ENCODE assay signal across 8 cellular contexts in genomic region chr10:62805139-62806092, GRCh38. TPM values are rescaled to one million over a fixed set of nuclear protein-coding genes. Genes with fewer than 3 reads are reported as not detected.
DNase-seq lines count a peak whose midpoint lies in the region; ATAC-seq and TF ChIP-seq lines count a peak whose summit lies in the region.

No MANE protein-coding gene starts in this region.

- H3K36me3 ChIP-seq in CD4-positive, alpha-beta memory T cell (ENCODE audit: insufficient read depth, low read length): no peaks in the 10 kb centered on the region
- H3K36me3 ChIP-seq in endocrine pancreas (ENCODE audit: control insufficient read depth, insufficient read depth, low read length) (no peaks in the 10 kb centered on the region), tibial nerve (peaks cover 0 to 7% (median 0%) of the 10 kb centered on the region in 3 donors)

- peaks cover 35% of the 10 kb centered on the region for H3K4me1 ChIP-seq in CD4-positive, alpha-beta memory T cell (ENCODE audit: insufficient read depth, low read length)
- H3K4me1 ChIP-seq in endocrine pancreas (ENCODE audit: control insufficient read depth, insufficient read depth, low read length) (peaks cover 31% of the 10 kb centered on the region), mononuclear cell (ENCODE audit: insufficient read depth, low read length) (peaks cover 31% of the 10 kb centered on the region), tibial nerve (peaks cover 0 to 44% (median 18%) of the 10 kb centered on the region in 4 donors)

- H3K4me3 Mint-ChIP-seq in CD4-positive, alpha-beta memory T cell: peak overlapping the region; percentile 89 to 96 (median 91)
- peak overlapping the region; percentile 95 for H3K4me3 Mint-ChIP-seq in activated B cell treated with CpG ODN at 0.5 μM for 24 hours

- peak in 1 of 5 donors; percentile 67 for DNase-seq in CD4-positive, alpha-beta memory T cell
- DNase-seq in activated B cell treated with CpG ODN at 0.5 μM for 24 hours (peak; percentile 20), tibial nerve (ENCODE audit: low spot score in 2 of 2) (no peak), NCI-H774 (lab: John Stamatoyannopoulos, UW) (no peak)

- peak overlapping the region; percentile 60 to 88 for H3K4me3 ChIP-seq in CD4-positive, alpha-beta memory T cell (ENCODE audit: low read length in 2 of 2)
- H3K4me3 ChIP-seq in endocrine pancreas (ENCODE audit: control insufficient read depth, insufficient read depth, low read length) (peak overlapping the region; percentile 69), mononuclear cell (ENCODE audit: low read length) (peak overlapping the region; percentile 88), tibial nerve (peak overlapping the region; percentile 57 to 91 (median 72))

- H3K9me3 ChIP-seq in CD4-positive, alpha-beta memory T cell (ENCODE audit: control insufficient read depth in 1 of 2, low read length in 2 of 2): no peaks in the 10 kb centered on the region
- no peaks in the 10 kb centered on the region for H3K9me3 ChIP-seq in endocrine pancreas (ENCODE audit: control insufficient read depth, low read length)
- H3K9me3 ChIP-seq in mononuclear cell (ENCODE audit: low read depth, low read length): no peaks in the 10 kb centered on the region
- H3K9me3 ChIP-seq in tibial nerve: no peaks in the 10 kb centered on the region

- peak overlapping the region; percentile 73 to 96 (median 91) for H3K27ac Mint-ChIP-seq in CD4-positive, alpha-beta memory T cell
- H3K27ac Mint-ChIP-seq in activated B cell treated with CpG ODN at 0.5 μM for 24 hours: peak overlapping the region; percentile 88

- CTCF ChIA-PET in CD4-positive, alpha-beta memory T cell (lab: Charles Lee; ENCODE audit: partially characterized antibody): interaction anchor here (0.6 to 4.5 kb wide), 8 partner anchors 11 to 352 kb away, joined by 3 to 45 read pairs (median 5); partner anchors contain the start of gene EGR2
- CTCF ChIA-PET in activated B cell treated with CpG ODN at 0.5 μM for 24 hours (lab: Charles Lee): interaction anchor here (1.1 to 4.0 kb wide), 7 partner anchors 11 to 195 kb away, joined by 3 to 15 read pairs (median 4); partner anchors contain the start of gene EGR2

- ATAC-seq in GM19438 (IDR thresholded peaks at IDR 0.05; ENCODE audit: low read depth, unreplicated experiment) (peak; percentile 23), HG03558 (IDR thresholded peaks at IDR 0.05; ENCODE audit: extremely low read depth, unreplicated experiment) (peak; percentile 10), activated B cell treated with CpG ODN at 0.5 μM for 24 hours (ENCODE audit: low read depth) (no peak)

- peak overlapping the region; percentile 83 for H3K27ac ChIP-seq in CD4-positive, alpha-beta memory T cell (ENCODE audit: low read depth, low read length)
- H3K27ac ChIP-seq in tibial nerve: peak overlapping the region; percentile 78 to 96 (median 90)

- H3K27me3 Mint-ChIP-seq in CD4-positive, alpha-beta memory T cell: no peaks in the 10 kb centered on the region
- no peaks in the 10 kb centered on the region for H3K27me3 Mint-ChIP-seq in activated B cell treated with CpG ODN at 0.5 μM for 24 hours

- H3K36me3 Mint-ChIP-seq in CD4-positive, alpha-beta memory T cell: peaks cover 13 to 25% of the 10 kb centered on the region in 2 donors
- peaks cover 32% of the 10 kb centered on the region for H3K36me3 Mint-ChIP-seq in activated B cell treated with CpG ODN at 0.5 μM for 24 hours (ENCODE audit: low read depth)

- 7 to 8% methylated on average over 10 to 36 of the region's 90 CpGs for WGBS in tibial nerve, 2 donors

- POLR2A ChIA-PET in CD4-positive, alpha-beta memory T cell (lab: Charles Lee; ENCODE audit: partially characterized antibody): interaction anchor here (0.7 to 6.7 kb wide), 12 partner anchors 11 to 904 kb away, joined by 3 to 109 read pairs (median 6); partner anchors contain the start of genes ARID5B, EGR2 and NRBF2
- POLR2A ChIA-PET in activated B cell treated with CpG ODN at 0.5 μM for 24 hours (lab: Charles Lee): interaction anchor here (0.9 to 5.1 kb wide), 9 partner anchors 11 to 168 kb away, joined by 3 to 68 read pairs (median 6); partner anchors contain the start of gene EGR2

- peak overlapping the region; percentile 76 for H3K9ac ChIP-seq in endocrine pancreas (ENCODE audit: control insufficient read depth, insufficient read depth, low read length)

- intact Hi-C loops in CD4-positive, alpha-beta memory T cell (cut with micrococcal nuclease): no loop called here
- intact Hi-C loops in activated B cell treated with CpG ODN at 0.5 μM for 24 hours (cut with micrococcal nuclease): loop anchor here (2.0 kb wide), 1 partner anchor 117 kb away; no protein-coding TSS in a partner anchor

- no peaks in the 10 kb centered on the region for H3K9me3 Mint-ChIP-seq in CD4-positive, alpha-beta memory T cell
- H3K9me3 Mint-ChIP-seq in activated B cell treated with CpG ODN at 0.5 μM for 24 hours: no peaks in the 10 kb centered on the region

- no peak for TF ChIP-seq POLR2A in tibial nerve (IDR thresholded peaks at IDR 0.05)

- no peaks in the 10 kb centered on the region for H3K27me3 ChIP-seq in CD4-positive, alpha-beta memory T cell (ENCODE audit: insufficient read depth, low read length)
- H3K27me3 ChIP-seq in endocrine pancreas (ENCODE audit: control insufficient read depth, insufficient read depth, low read length): no peaks in the 10 kb centered on the region
- H3K27me3 ChIP-seq in mononuclear cell (ENCODE audit: insufficient read depth, low read length): no peaks in the 10 kb centered on the region
- H3K27me3 ChIP-seq in tibial nerve: no peaks in the 10 kb centered on the region

- no peak for TF ChIP-seq CTCF in activated B cell treated with CpG ODN at 0.5 μM for 24 hours (IDR thresholded peaks at IDR 0.05)
- TF ChIP-seq CTCF in tibial nerve (IDR thresholded peaks at IDR 0.05): no peak

- H3K4me1 Mint-ChIP-seq in CD4-positive, alpha-beta memory T cell: peaks cover 22 to 47% (median 35%) of the 10 kb centered on the region in 4 donors
- peaks cover 41% of the 10 kb centered on the region for H3K4me1 Mint-ChIP-seq in activated B cell treated with CpG ODN at 0.5 μM for 24 hours

- peak in 1 of 2 donors; percentile 2 for TF ChIP-seq EP300 in tibial nerve (IDR thresholded peaks at IDR 0.05)

RNA-seq across cellular contexts. Expression of gene ADO, which starts 0.9 kb away (rescaled TPM):
- total RNA-seq in CD4-positive, alpha-beta memory T cell: 10 to 100 TPM; 18.6 to 19.1 TPM
- polyA plus RNA-seq in CD4-positive, alpha-beta memory T cell: 1 to 10 TPM in 1 of 2 donors, under 1 TPM in 1; 1.00 to 4.7 TPM
- 21.6 and 21.7 TPM in 2 replicates for total RNA-seq in activated B cell treated with CpG ODN at 0.5 μM for 24 hours
- 23.4 TPM for total RNA-seq in mononuclear cell
- total RNA-seq in tibial nerve: 10 to 100 TPM; 36.9 to 73.9 (median 48.1) TPM

RNA-seq across cellular contexts. Expression of gene EGR2, which starts 10.8 kb away (rescaled TPM):
- total RNA-seq in CD4-positive, alpha-beta memory T cell: 1 to 10 TPM; 2.0 to 2.2 TPM
- polyA plus RNA-seq in CD4-positive, alpha-beta memory T cell: under 1 TPM in 1 of 2 donors, not detected in 1; 0.22 TPM
- total RNA-seq in activated B cell treated with CpG ODN at 0.5 μM for 24 hours (6.1 and 9.4 TPM in 2 replicates), mononuclear cell (11.9 TPM), tibial nerve (10 to 100 TPM; 19.4 to 35.4 (median 27.7) TPM)
